17 cellular contexts compared by ENCODE assay signal in genomic region chr3:195438371-195438770, GRCh38. TPM values are rescaled to one million over a fixed set of nuclear protein-coding genes. Genes with fewer than 3 reads are reported as not detected.
DNase-seq lines count a peak whose midpoint lies in the region; ATAC-seq and TF ChIP-seq lines count a peak whose summit lies in the region.
"Had no signal": no experiment of that assay in that cellular context is flagged by ENCODE, and none has a peak within 500 bp of the region (broad histone marks: within the 10 kb centered on the region; RNA-seq: fewer than 3 reads in every experiment).

No MANE protein-coding gene starts in this region.

- no peaks in the 10 kb centered on the region for H3K9me3 Mint-ChIP-seq in Calu3 (ENCODE audit: low read depth, unreplicated experiment)
- H3K9me3 Mint-ChIP-seq: CD8-positive, alpha-beta T cell; T-helper 2 cell treated with Interferon-gamma antibody and Interleukin-4, amounts not matched to agents 5 μg/mL and 100 μg/mL, for 36 hours had no signal

- CTCF ChIA-PET in Calu3 (lab: Charles Lee): interaction anchor here (0.5 to 6.0 kb wide), 6 partner anchors 44 to 288 kb away, joined by 3 to 36 read pairs (median 4); partner anchors contain the start of gene XXYLT1
- CTCF ChIA-PET in RWPE1 (lab: Yijun Ruan, JAX): interaction anchor here (0.7 kb wide), 1 partner anchor 167 kb away, joined by 3 read pairs; the partner anchor contains the start of gene XXYLT1
- CTCF ChIA-PET in GM10248 (lab: Yijun Ruan, JAX): no interaction called here

- peaks cover 26% of the 10 kb centered on the region for H3K36me3 Mint-ChIP-seq in Calu3 (ENCODE audit: insufficient read depth, unreplicated experiment)

- peaks cover 7% of the 10 kb centered on the region for H3K4me1 ChIP-seq in hepatocyte (ENCODE audit: insufficient read depth)

- H3K4me3 ChIP-seq in hepatocyte: no peak overlapping the region

- H3K27ac ChIP-seq in RWPE1 (no peak overlapping the region), hepatocyte (no peak overlapping the region)

- H3K79me2 ChIP-seq in hepatocyte: peaks cover 86% of the 10 kb centered on the region

- no TSS peak for BruUV-seq in Calu3 (replicated peaks; lab: Mats Ljungman, UMichigan)

- DNase-seq in Calu3: peak; percentile 76
- DNase-seq in RWPE1 (ENCODE audit: low spot score): peak; percentile 44
- DNase-seq in hepatocyte (ENCODE audit: low spot score): peak; percentile 26
- no peak for DNase-seq in EL
- DNase-seq in activated CD4-positive, alpha-beta T cell treated with anti-CD3 and anti-CD28 coated beads, Interleukin-2, amount 50 U/mL, for 4 hours: no peak
- DNase-seq in GM10248 (ENCODE audit: extremely low spot score): no peak
- DNase-seq: CD8-positive, alpha-beta T cell; DMS 273 treated with DMSO at 0.1 percent for 48 hours; MV-4-11; NCI-H1436; NCI-H2107; NCI-H446 treated with DMSO at 0.1 percent for 48 hours; NCI-H774; SIG-M5 had no signal

- no peak for TF ChIP-seq EP300 in Ishikawa (IDR thresholded peaks at IDR 0.05; ENCODE audit: borderline replicate concordance)

- no peaks in the 10 kb centered on the region for H3K27me3 Mint-ChIP-seq in Calu3 (ENCODE audit: unreplicated experiment)

- H3K4me2 ChIP-seq in hepatocyte: no peak overlapping the region

- POLR2A ChIA-PET in RWPE1 (lab: Yijun Ruan, JAX; ENCODE audit: low non-redundant PET) (interaction anchor here (0.5 kb wide), 1 partner anchor 104 kb away, joined by 3 read pairs; no protein-coding TSS in a partner anchor), GM10248 (lab: Yijun Ruan, JAX) (no interaction called here)

- ATAC-seq in HG03565 (IDR thresholded peaks at IDR 0.05; ENCODE audit: unreplicated experiment): no peak
- ATAC-seq: CD8-positive, alpha-beta T cell had no signal

- no peak overlapping the region for H3K4me3 Mint-ChIP-seq in Calu3 (ENCODE audit: low read depth, unreplicated experiment)
- H3K4me3 Mint-ChIP-seq: CD8-positive, alpha-beta T cell; T-helper 2 cell treated with Interferon-gamma antibody and Interleukin-4, amounts not matched to agents 5 μg/mL and 100 μg/mL, for 36 hours had no signal

- TF ChIP-seq CTCF in Calu3 (IDR thresholded peaks at IDR 0.05; ENCODE audit: unreplicated experiment) (no peak), RWPE1 (conservative IDR thresholded peaks at IDR 0.05; ENCODE audit: low read depth) (no peak), hepatocyte (IDR thresholded peaks at IDR 0.05; ENCODE audit: poor library complexity) (no peak), GM10248 (IDR thresholded peaks at IDR 0.05; ENCODE audit: control extremely low read depth, extremely low read depth, low read depth, missing control alignments) (no peak)

- TF ChIP-seq RAD21 in Ishikawa (IDR thresholded peaks at IDR 0.05; ENCODE audit: low read depth): no peak

- H4K20me1 ChIP-seq in hepatocyte (ENCODE audit: insufficient read depth, poor library complexity, severe bottlenecking): peaks cover 28% of the 10 kb centered on the region

- H3K4me1 Mint-ChIP-seq in Calu3 (ENCODE audit: low read depth, unreplicated experiment): peaks cover 22% of the 10 kb centered on the region

- no peaks in the 10 kb centered on the region for H3K9me2 ChIP-seq in hepatocyte (replicated peaks; ENCODE audit: insufficient read depth)

- 82% methylated on average over 2 of the region's 2 CpGs for WGBS in hepatocyte (ENCODE audit: low lambda C conversion rate, missing lambda C conversion rate)

- no peaks in the 10 kb centered on the region for H3K36me3 ChIP-seq in hepatocyte (replicated peaks; ENCODE audit: insufficient read depth, low read depth)

- intact Hi-C loops in Calu3 (cut with micrococcal nuclease; ENCODE audit: unreplicated experiment): loop anchor here (5.0 kb wide), 1 partner anchor 86 kb away; no protein-coding TSS in a partner anchor

- H2AFZ ChIP-seq in hepatocyte: no peak overlapping the region

- H3K9me3 ChIP-seq in hepatocyte (ENCODE audit: low read depth): no peaks in the 10 kb centered on the region

- H3K27ac Mint-ChIP-seq in Calu3 (ENCODE audit: unreplicated experiment): no peak overlapping the region
- H3K27ac Mint-ChIP-seq: CD8-positive, alpha-beta T cell; T-helper 2 cell treated with Interferon-gamma antibody and Interleukin-4, amounts not matched to agents 5 μg/mL and 100 μg/mL, for 36 hours had no signal

- H3K27me3 ChIP-seq in hepatocyte: no peaks in the 10 kb centered on the region

TF ChIP-seq in Ishikawa, 13 proteins besides CTCF, POLR2A, EP300 and RAD21:
- TF ChIP-seq TAF1 (IDR thresholded peaks at IDR 0.05; ENCODE audit: low read depth) (no peak), NFIC (IDR thresholded peaks at IDR 0.05) (peak; percentile 76)
TF ChIP-seq in Ishikawa: peak in this region for 1.

RNA-seq across cellular contexts. Expression of gene ACAP2, which starts 4.4 kb away (rescaled TPM):
- total RNA-seq in Calu3 (2022) (74.0 TPM in 2 replicates), hepatocyte (41.8 and 47.4 TPM in 2 replicates)
- 27.0 and 39.2 TPM in 2 replicates for polyA plus RNA-seq in hepatocyte

Comparison
In these comparisons a context has a peak if more than half of its experiments do, and no peak if none do; other contexts are left out.
1. DNase-seq: peak in Calu3 (single experiment), RWPE1 (single experiment) and hepatocyte (single experiment); none in EL (single experiment), activated CD4-positive, alpha-beta T cell treated with anti-CD3 and anti-CD28 coated beads, Interleukin-2, amount 50 U/mL, for 4 hours (0 of 2) and GM10248 (single experiment).